ENCODE assay signal across 1 cellular context in genomic region chr1:44354840-44355581, GRCh38.
TF ChIP-seq lines count a peak whose summit lies in the region.

Gene ERI3, minus strand, starts transcription at chr1:44355257. Its CDS starts 231 bp downstream, at chr1:44355026.

TF ChIP-seq in K562, 482 proteins besides CTCF, POLR2A, EP300 and RAD21 (continued from another document):
- peak; percentile 47; the same call in 1 of the 2 replicates for TF ChIP-seq GMEB1 (CRISPR knock-in tag; IDR thresholded peaks at IDR 0.05)
- TF ChIP-seq, protein P1, sequence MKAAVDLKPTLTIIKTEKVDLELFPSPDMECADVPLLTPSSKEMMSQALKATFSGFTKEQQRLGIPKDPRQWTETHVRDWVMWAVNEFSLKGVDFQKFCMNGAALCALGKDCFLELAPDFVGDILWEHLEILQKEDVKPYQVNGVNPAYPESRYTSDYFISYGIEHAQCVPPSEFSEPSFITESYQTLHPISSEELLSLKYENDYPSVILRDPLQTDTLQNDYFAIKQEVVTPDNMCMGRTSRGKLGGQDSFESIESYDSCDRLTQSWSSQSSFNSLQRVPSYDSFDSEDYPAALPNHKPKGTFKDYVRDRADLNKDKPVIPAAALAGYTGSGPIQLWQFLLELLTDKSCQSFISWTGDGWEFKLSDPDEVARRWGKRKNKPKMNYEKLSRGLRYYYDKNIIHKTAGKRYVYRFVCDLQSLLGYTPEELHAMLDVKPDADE (conservative IDR thresholded peaks at IDR 0.05; ENCODE audit: control insufficient read depth, low read depth, low read length): peak; percentile 91
- peak; percentile 89 for TF ChIP-seq RBBP5 (IDR thresholded peaks at IDR 0.05; ENCODE audit: borderline replicate concordance, insufficient read depth, low read length, poor library complexity, severe bottlenecking)
- peak; percentile 72 to 80; a peak in 2 of 4 replicates for TF ChIP-seq NONO (IDR thresholded peaks at IDR 0.05; ENCODE audit: low read depth in 2 of 2, low read length in 1 of 2)
